ENCODE assay signal across 18 cellular contexts in genomic region chr9:127791085-127791484, GRCh38. TPM values are rescaled to one million over a fixed set of nuclear protein-coding genes. Genes with fewer than 3 reads are reported as not detected.
DNase-seq lines count a peak whose midpoint lies in the region; ATAC-seq, FAIRE-seq and TF ChIP-seq lines count a peak whose summit lies in the region.
"Had no signal": no experiment of that assay in that cellular context is flagged by ENCODE, and none has a peak within 500 bp of the region (broad histone marks: within the 10 kb centered on the region; RNA-seq: fewer than 3 reads in every experiment).

No MANE protein-coding gene starts in this region.

- intact Hi-C loops in activated CD4-positive, alpha-beta T cell treated with anti-CD3 and anti-CD28 coated beads, Interleukin-2, amount 10 ng/mL, durations not matched to agents 24 days and 14 days (cut with micrococcal nuclease): no loop called here
- intact Hi-C loops in adrenal gland (cut with DNase I): no loop called here
- intact Hi-C loops in CD8-positive, alpha-beta T cell (cut with DNase I, micrococcal nuclease): no loop called here

- H3K4me1 ChIP-seq in adrenal gland (replicated peaks in 1 of 2): peaks cover 25 to 81% of the 10 kb centered on the region in 2 donors
- peaks cover 21% of the 10 kb centered on the region for H3K4me1 ChIP-seq in CD8-positive, alpha-beta T cell (ENCODE audit: insufficient read depth, low read length)

- no peak for DNase-seq in activated CD4-positive, alpha-beta T cell treated with anti-CD3 and anti-CD28 coated beads, Interleukin-2, amount 10 ng/mL, durations not matched to agents 24 days and 14 days
- no peak for DNase-seq in activated CD4-positive, alpha-beta T cell treated with anti-CD3 and anti-CD28 coated beads, Interleukin-2, amount 50 U/mL, for 48 hours
- DNase-seq in GM12891 (ENCODE audit: insufficient read length, low spot score) (no peak), adrenal gland (no peak), progenitor cell of endocrine pancreas (ENCODE audit: low spot score, unreplicated experiment) (no peak), NCI-H82 (lab: John Stamatoyannopoulos, UW) (no peak)
- DNase-seq in CD8-positive, alpha-beta T cell: no peak
- DNase-seq: COR-L47, HCEC 1CT, NCI-H1417 treated with DMSO at 0.1 percent for 48 hours, NCI-H2029 treated with DMSO at 0.1 percent for 48 hours, NCI-H2171 treated with DMSO at 0.1 percent for 48 hours, NCI-H446 treated with DMSO at 0.1 percent for 48 hours, OCI-M1, SJCRH30 had no signal

- no peaks in the 10 kb centered on the region for H3K27me3 ChIP-seq in adrenal gland
- no peaks in the 10 kb centered on the region for H3K27me3 ChIP-seq in CD8-positive, alpha-beta T cell (ENCODE audit: insufficient read depth, low read length)
- H3K27me3 ChIP-seq: SJCRH30 had no signal

- FAIRE-seq in GM12891 (lab: Jason Lieb, UNC): no peak
- FAIRE-seq: A549 had no signal

- POLR2A ChIA-PET in CD8-positive, alpha-beta T cell (lab: Charles Lee): no interaction called here

- no peaks in the 10 kb centered on the region for H3K9me3 ChIP-seq in adrenal gland (replicated peaks in 1 of 3)
- H3K9me3 ChIP-seq in CD8-positive, alpha-beta T cell (ENCODE audit: low read length): no peaks in the 10 kb centered on the region
- H3K9me3 ChIP-seq: A549, SJCRH30 had no signal

- no peaks in the 10 kb centered on the region for H3K27me3 Mint-ChIP-seq in activated CD4-positive, alpha-beta T cell treated with anti-CD3 and anti-CD28 coated beads, Interleukin-2, amount 10 ng/mL, durations not matched to agents 24 days and 14 days
- no peaks in the 10 kb centered on the region for H3K27me3 Mint-ChIP-seq in progenitor cell of endocrine pancreas
- H3K27me3 Mint-ChIP-seq in CD8-positive, alpha-beta T cell (ENCODE audit: low read depth): no peaks in the 10 kb centered on the region

- H3K4me3 Mint-ChIP-seq in activated CD4-positive, alpha-beta T cell treated with anti-CD3 and anti-CD28 coated beads, Interleukin-2, amount 10 ng/mL, durations not matched to agents 24 days and 14 days: no peak overlapping the region
- no peak overlapping the region for H3K4me3 Mint-ChIP-seq in progenitor cell of endocrine pancreas (ENCODE audit: low read depth)
- no peak overlapping the region for H3K4me3 Mint-ChIP-seq in CD8-positive, alpha-beta T cell
- H3K4me3 Mint-ChIP-seq: CD14-positive monocyte had no signal

- peaks cover 30% of the 10 kb centered on the region for H3K4me1 Mint-ChIP-seq in activated CD4-positive, alpha-beta T cell treated with anti-CD3 and anti-CD28 coated beads, Interleukin-2, amount 10 ng/mL, durations not matched to agents 24 days and 14 days
- peaks cover 8% of the 10 kb centered on the region for H3K4me1 Mint-ChIP-seq in progenitor cell of endocrine pancreas (ENCODE audit: low read depth)
- peaks cover 27% of the 10 kb centered on the region for H3K4me1 Mint-ChIP-seq in CD8-positive, alpha-beta T cell (ENCODE audit: low read depth)

- 83 to 86% (median 85%) methylated on average over 4 of the region's 4 CpGs for WGBS in adrenal gland, 4 donors

- H3K4me3 ChIP-seq in adrenal gland: no peak overlapping the region
- no peak overlapping the region for H3K4me3 ChIP-seq in CD8-positive, alpha-beta T cell (ENCODE audit: low read depth, low read length)
- H3K4me3 ChIP-seq: A549, SJCRH30 had no signal

- peaks cover 54% of the 10 kb centered on the region for H3K36me3 Mint-ChIP-seq in activated CD4-positive, alpha-beta T cell treated with anti-CD3 and anti-CD28 coated beads, Interleukin-2, amount 10 ng/mL, durations not matched to agents 24 days and 14 days (ENCODE audit: low read depth)
- H3K36me3 Mint-ChIP-seq in progenitor cell of endocrine pancreas (ENCODE audit: insufficient read depth): peaks cover 21% of the 10 kb centered on the region
- peaks cover 56% of the 10 kb centered on the region for H3K36me3 Mint-ChIP-seq in CD8-positive, alpha-beta T cell

- H3K9me3 Mint-ChIP-seq in activated CD4-positive, alpha-beta T cell treated with anti-CD3 and anti-CD28 coated beads, Interleukin-2, amount 10 ng/mL, durations not matched to agents 24 days and 14 days: no peaks in the 10 kb centered on the region
- no peaks in the 10 kb centered on the region for H3K9me3 Mint-ChIP-seq in progenitor cell of endocrine pancreas (ENCODE audit: low read depth)
- H3K9me3 Mint-ChIP-seq in CD8-positive, alpha-beta T cell: no peaks in the 10 kb centered on the region
- H3K9me3 Mint-ChIP-seq: CD14-positive monocyte had no signal

- H3K27ac Mint-ChIP-seq in activated CD4-positive, alpha-beta T cell treated with anti-CD3 and anti-CD28 coated beads, Interleukin-2, amount 10 ng/mL, durations not matched to agents 24 days and 14 days: peak overlapping the region; percentile 29
- no peak overlapping the region for H3K27ac Mint-ChIP-seq in progenitor cell of endocrine pancreas
- no peak overlapping the region for H3K27ac Mint-ChIP-seq in CD8-positive, alpha-beta T cell

- peak overlapping the region in 4 of 5 donors; percentile 44 to 96 (median 84) for H3K27ac ChIP-seq in adrenal gland
- no peak overlapping the region for H3K27ac ChIP-seq in CD8-positive, alpha-beta T cell (ENCODE audit: low read depth, low read length)
- H3K27ac ChIP-seq: A549, SJCRH30 had no signal

- peaks cover 0 to 65% of the 10 kb centered on the region in 2 donors for H3K36me3 ChIP-seq in adrenal gland (replicated peaks in 1 of 2)
- peaks cover 43% of the 10 kb centered on the region for H3K36me3 ChIP-seq in CD8-positive, alpha-beta T cell (ENCODE audit: insufficient read depth, low read length)

- TF ChIP-seq CTCF in adrenal gland (IDR thresholded peaks at IDR 0.05) (peak in 2 of 6 experiments; percentile 12 to 13), progenitor cell of endocrine pancreas (IDR thresholded peaks at IDR 0.05; ENCODE audit: unreplicated experiment) (peak; percentile 12)
- no peak for TF ChIP-seq CTCF in CD8-positive, alpha-beta T cell (IDR thresholded peaks at IDR 0.05)

- TF ChIP-seq POLR2A in GM12891 (IDR thresholded peaks at IDR 0.05; ENCODE audit: low read depth, low read length) (peak; percentile 29; the same call in 1 of the 2 replicates), adrenal gland (IDR thresholded peaks at IDR 0.05) (no peak)

- CTCF ChIA-PET in CD8-positive, alpha-beta T cell (lab: Charles Lee): no interaction called here

- no peak for ATAC-seq in GM18858 (IDR thresholded peaks at IDR 0.05; ENCODE audit: unreplicated experiment)
- ATAC-seq in CD8-positive, alpha-beta T cell: no peak
- ATAC-seq: A549 had no signal

TF ChIP-seq in GM12891, 5 proteins besides CTCF, POLR2A, EP300 and RAD21:
- TF ChIP-seq PAX5 (IDR thresholded peaks at IDR 0.05; ENCODE audit: insufficient read depth, low read length, severe bottlenecking) (no peak), POLR2AphosphoS5 (IDR thresholded peaks at IDR 0.05; ENCODE audit: low read depth, low read length) (no peak), POU2F2 (IDR thresholded peaks at IDR 0.05; ENCODE audit: low read depth, low read length) (no peak)
TF ChIP-seq in GM12891: peak in this region for 0.

RNA-seq across cellular contexts. Expression of gene CDK9, which starts 5.3 kb away (rescaled TPM):
- 79.1 and 96.4 TPM in 2 replicates for total RNA-seq in activated CD4-positive, alpha-beta T cell treated with anti-CD3 and anti-CD28 coated beads, Interleukin-2, amount 10 ng/mL, durations not matched to agents 24 days and 14 days
- 48.5 TPM for polyA plus RNA-seq in GM12891 (2012; ENCODE audit: low read depth, missing spikeins)
- total RNA-seq in adrenal gland (100 to 1,000 TPM in 6 of 8 donors, 10 to 100 TPM in 2; 81.8 to 238 (median 117) TPM), progenitor cell of endocrine pancreas (90.9 and 100 TPM in 2 replicates)
- polyA plus RNA-seq in adrenal gland: 100 to 1,000 TPM in 2 of 3 donors, 10 to 100 TPM in 1; 64.0 to 202 (median 166) TPM
- total RNA-seq in CD8-positive, alpha-beta T cell: 100 to 1,000 TPM; 116 to 120 TPM

RNA-seq across cellular contexts. Expression of gene FPGS, which starts 11.6 kb away (rescaled TPM):
- total RNA-seq in activated CD4-positive, alpha-beta T cell treated with anti-CD3 and anti-CD28 coated beads, Interleukin-2, amount 10 ng/mL, durations not matched to agents 24 days and 14 days: 126 and 128 TPM in 2 replicates
- polyA plus RNA-seq in GM12891 (2012; ENCODE audit: low read depth, missing spikeins): 48.1 TPM
- total RNA-seq in adrenal gland (100 to 1,000 TPM in 5 of 8 donors, 10 to 100 TPM in 3; 58.7 to 359 (median 120) TPM), progenitor cell of endocrine pancreas (75.0 and 78.4 TPM in 2 replicates)
- polyA plus RNA-seq in adrenal gland: 100 to 1,000 TPM in 2 of 3 donors, 10 to 100 TPM in 1; 59.6 to 176 (median 144) TPM
- total RNA-seq in CD8-positive, alpha-beta T cell: 10 to 100 TPM; 91.9 to 95.3 TPM

RNA-seq across cellular contexts. Expression of gene SH2D3C, which starts 12.6 kb away (rescaled TPM):
- total RNA-seq in activated CD4-positive, alpha-beta T cell treated with anti-CD3 and anti-CD28 coated beads, Interleukin-2, amount 10 ng/mL, durations not matched to agents 24 days and 14 days: 22.2 and 23.3 TPM in 2 replicates
- polyA plus RNA-seq in GM12891 (2012; ENCODE audit: low read depth, missing spikeins): 10.6 TPM
- total RNA-seq in adrenal gland: 10 to 100 TPM in 4 of 8 donors, 1 to 10 TPM in 4; 4.4 to 14.2 (median 10.3) TPM
- 10 to 100 TPM in 2 of 3 donors, 1 to 10 TPM in 1; 2.1 to 27.1 (median 19.1) TPM for polyA plus RNA-seq in adrenal gland
- 2.0 and 2.6 TPM in 2 replicates for total RNA-seq in progenitor cell of endocrine pancreas
- total RNA-seq in CD8-positive, alpha-beta T cell: 1 to 10 TPM; 5.9 to 6.4 TPM

RNA-seq across cellular contexts. Expression of gene TOR2A, which starts 56.0 kb away (rescaled TPM):
- 20.4 and 21.4 TPM in 2 replicates for total RNA-seq in activated CD4-positive, alpha-beta T cell treated with anti-CD3 and anti-CD28 coated beads, Interleukin-2, amount 10 ng/mL, durations not matched to agents 24 days and 14 days
- 6.3 TPM for polyA plus RNA-seq in GM12891 (2012; ENCODE audit: low read depth, missing spikeins)
- total RNA-seq in adrenal gland (10 to 100 TPM; 10.8 to 30.6 (median 18.5) TPM), progenitor cell of endocrine pancreas (21.8 and 24.2 TPM in 2 replicates)
- polyA plus RNA-seq in adrenal gland: 10 to 100 TPM in 2 of 3 donors, 1 to 10 TPM in 1; 4.3 to 16.9 (median 14.6) TPM
- 1 to 10 TPM; 4.7 to 5.3 TPM for total RNA-seq in CD8-positive, alpha-beta T cell
